Comparison of ENCODE assay signal across 22 cellular contexts in the genomic region with DNA sequence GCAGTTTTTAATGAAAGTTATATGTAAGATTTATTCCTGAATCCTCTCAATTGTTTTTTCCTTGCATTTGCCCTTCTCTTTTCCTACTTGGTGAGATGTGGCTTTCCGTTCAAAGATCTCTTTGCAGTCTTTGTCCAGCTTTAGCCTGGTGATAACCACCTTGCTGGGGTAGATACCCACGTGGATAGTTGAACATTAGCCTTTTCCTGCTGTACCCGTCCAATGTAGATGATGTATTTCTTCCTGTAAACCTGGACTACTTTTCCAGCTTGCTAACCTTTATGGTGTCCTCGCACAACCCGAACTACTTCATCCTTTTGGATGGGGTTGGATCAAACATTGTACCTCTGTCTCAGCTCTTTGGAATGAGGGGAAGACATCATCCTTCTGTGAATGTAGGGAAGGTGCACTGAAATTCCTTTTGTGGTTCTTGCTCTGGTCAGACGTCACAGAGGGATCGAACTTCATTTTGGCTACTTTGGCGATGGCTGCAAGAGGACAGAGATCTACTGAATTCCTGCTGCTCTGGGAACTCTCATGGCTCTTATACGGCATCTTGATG.
DNase-seq lines count a peak whose midpoint lies in the region; ATAC-seq, FAIRE-seq and TF ChIP-seq lines count a peak whose summit lies in the region.
"Had no signal": no experiment of that assay in that cellular context is flagged by ENCODE, and none has a peak within 500 bp of the region (broad histone marks: within the 10 kb centered on the region; RNA-seq: fewer than 3 reads in every experiment).

No MANE protein-coding gene starts in this region.

- TF ChIP-seq EP300 in HepG2 (IDR thresholded peaks at IDR 0.05; ENCODE audit: low read depth in 2 of 2, low read length in 2 of 2) = no peak
- TF ChIP-seq EP300 in HepG2 (CRISPR knock-in tag; IDR thresholded peaks at IDR 0.05; ENCODE audit: borderline replicate concordance) = no peak

- no peak overlapping the region for H3K4me3 Mint-ChIP-seq in central memory CD8-positive, alpha-beta T cell
- H3K4me3 Mint-ChIP-seq: B cell had no signal

- no peak overlapping the region for H3K9ac ChIP-seq in HepG2 (ENCODE audit: insufficient read depth, low read depth, low read length)

- DNase-seq in AG10803 (ENCODE audit: low read depth) = peak; percentile 44
- no peak for DNase-seq in central memory CD8-positive, alpha-beta T cell (ENCODE audit: low spot score in 2 of 2)
- DNase-seq in HepG2 (ENCODE audit: low spot score) = no peak
- DNase-seq in renal cortical epithelial cell (ENCODE audit: low read depth) = peak; percentile 71
- DNase-seq in activated CD8-positive, alpha-beta memory T cell treated with anti-CD3 and anti-CD28 coated beads, Interleukin-2, amount 50 U/mL, for 4 hours = no peak
- no peak for DNase-seq in DMS79 treated with DMSO at 0.1 percent for 48 hours (lab: John Stamatoyannopoulos, UW)
- DNase-seq: 8988T, H7, MM.1S, NCI-H1048, NCI-H1436, NCI-H187 treated with DMSO at 0.1 percent for 48 hours, NCI-H2227 treated with DMSO at 0.1 percent for 48 hours, NCI-H510A treated with DMSO at 0.1 percent for 48 hours, NCI-H774, Peyer's patch had no signal

- H3K4me3 ChIP-seq in AG10803 (ENCODE audit: low read length) (no peak overlapping the region), HepG2 (replicated peaks in 1 of 3; ENCODE audit: insufficient read depth in 1 of 3, low read depth in 2 of 3, low read length in 3 of 3) (no peak overlapping the region)
- H3K4me3 ChIP-seq: GM12878, K562, Peyer's patch had no signal

- TF ChIP-seq POLR2A in HepG2 (IDR thresholded peaks at IDR 0.05; ENCODE audit: insufficient read depth in 1 of 2, low read depth in 2 of 2, low read length in 2 of 2) = no peak

- H3K4me1 ChIP-seq in HepG2 (ENCODE audit: insufficient read depth, low read length) = peaks cover 42% of the 10 kb centered on the region

- TF ChIP-seq RAD21 in HepG2 (CRISPR knock-in tag; IDR thresholded peaks at IDR 0.05) = no peak

- peaks cover 14% of the 10 kb centered on the region for H3K36me3 Mint-ChIP-seq in central memory CD8-positive, alpha-beta T cell (ENCODE audit: insufficient read depth)

- no peak for FAIRE-seq in HepG2 (lab: Jason Lieb, UNC)
- FAIRE-seq: D721Med, GM12878, K562 had no signal

- BruUV-seq in HepG2 (replicated peaks; lab: Mats Ljungman, UMichigan) = no TSS peak

- H3K27me3 ChIP-seq in HepG2 (ENCODE audit: control insufficient read depth in 1 of 2, insufficient read depth in 2 of 2, low read length in 2 of 2) = no peaks in the 10 kb centered on the region
- H3K27me3 ChIP-seq: Peyer's patch had no signal

- TF ChIP-seq CTCF in AG10803 (conservative IDR thresholded peaks at IDR 0.05; ENCODE audit: low read length) (no peak), HepG2 (CRISPR knock-in tag; IDR thresholded peaks at IDR 0.05) (no peak)

- POLR2A ChIA-PET in HepG2 (lab: Yijun Ruan, JAX) = interaction anchor here (1.1 kb wide), 1 partner anchor 11 kb away, joined by 7 read pairs; no protein-coding TSS in a partner anchor

- intact Hi-C loops in HepG2 (cut with micrococcal nuclease; ENCODE audit: unreplicated experiment) = no loop called here

- H3K27ac ChIP-seq in HepG2 (ENCODE audit: extremely low read length, insufficient read depth, low read length) = no peak overlapping the region
- H3K27ac ChIP-seq: Peyer's patch had no signal

- ATAC-seq in central memory CD8-positive, alpha-beta T cell (replicated peaks; ENCODE audit: extremely low read depth, poor library complexity, severe bottlenecking) = no peak
- ATAC-seq in HepG2 (no peak), GM21825 (IDR thresholded peaks at IDR 0.05; ENCODE audit: unreplicated experiment) (no peak)
- ATAC-seq: GM12878, K562, SK-N-SH treated with all-trans-retinoic acid at 6 μM for 48 hours had no signal

- no peak overlapping the region for H3K4me2 ChIP-seq in HepG2 (ENCODE audit: low read depth, low read length)

- H3K9me3 Mint-ChIP-seq in central memory CD8-positive, alpha-beta T cell = no peaks in the 10 kb centered on the region

- CTCF ChIA-PET in HepG2 (lab: Yijun Ruan, JAX; ENCODE audit: low intra/inter-chr PET ratio, low total read pairs) = no interaction called here

- in situ Hi-C loops in HepG2 (cut with HindIII; ENCODE audit: extremely low pct_ligation_motif_present, low pct_unique_long_range_greater_than_20kb) = no loop called here

- no peaks in the 10 kb centered on the region for H4K20me1 ChIP-seq in HepG2 (ENCODE audit: insufficient read depth, low read length)

- H3K9me3 ChIP-seq in HepG2 (ENCODE audit: low read length) = no peaks in the 10 kb centered on the region
- H3K9me3 ChIP-seq: Peyer's patch had no signal

- 75% methylated on average over 9 of the region's 9 CpGs for WGBS in HepG2 (ENCODE audit: low lambda C conversion rate)

- no peaks in the 10 kb centered on the region for H3K4me1 Mint-ChIP-seq in central memory CD8-positive, alpha-beta T cell
- H3K4me1 Mint-ChIP-seq: B cell had no signal

- H3K27ac Mint-ChIP-seq in central memory CD8-positive, alpha-beta T cell (ENCODE audit: low read depth) = peak overlapping the region; percentile 81
- H3K27ac Mint-ChIP-seq: B cell had no signal

- H2AFZ ChIP-seq in HepG2 (ENCODE audit: low read length) = no peak overlapping the region

- H3K36me3 ChIP-seq in HepG2 (replicated peaks in 1 of 2; ENCODE audit: control insufficient read depth in 1 of 2, insufficient read depth in 2 of 2, low read length in 2 of 2) = no peaks in the 10 kb centered on the region

- no peaks in the 10 kb centered on the region for H3K27me3 Mint-ChIP-seq in central memory CD8-positive, alpha-beta T cell
- H3K27me3 Mint-ChIP-seq: B cell had no signal

- no peaks in the 10 kb centered on the region for H3K79me2 ChIP-seq in HepG2 (ENCODE audit: insufficient read depth, low read length)

TF ChIP-seq in HepG2, 621 proteins besides CTCF, POLR2A, EP300 and RAD21:
- TF ChIP-seq RORA (CRISPR knock-in tag; IDR thresholded peaks at IDR 0.05) (no peak), HNRNPK (IDR thresholded peaks at IDR 0.05; ENCODE audit: low read depth, low read length, poor library complexity, severe bottlenecking) (no peak), ZSCAN31 (CRISPR knock-in tag; IDR thresholded peaks at IDR 0.05; ENCODE audit: low read depth) (no peak), ZNF124 (CRISPR knock-in tag; IDR thresholded peaks at IDR 0.05) (no peak)
- TF ChIP-seq, protein P1, sequence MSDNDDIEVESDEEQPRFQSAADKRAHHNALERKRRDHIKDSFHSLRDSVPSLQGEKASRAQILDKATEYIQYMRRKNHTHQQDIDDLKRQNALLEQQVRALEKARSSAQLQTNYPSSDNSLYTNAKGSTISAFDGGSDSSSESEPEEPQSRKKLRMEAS (IDR thresholded peaks at IDR 0.05) = 0 out of 2 replicates have a peak, but pooled peaks have one; percentile 14

Comparison
In these comparisons a context has a peak if more than half of its experiments do, and no peak if none do; other contexts are left out.
1. DNase-seq: peak in AG10803 (single experiment) and renal cortical epithelial cell (single experiment); none in central memory CD8-positive, alpha-beta T cell (0 of 2), HepG2 (single experiment), activated CD8-positive, alpha-beta memory T cell treated with anti-CD3 and anti-CD28 coated beads, Interleukin-2, amount 50 U/mL, for 4 hours (single experiment) and DMS79 treated with DMSO at 0.1 percent for 48 hours (single experiment).